ENCODE assay signal across 13 cellular contexts in genomic region chr6:31358302-31358701, GRCh38. TPM values are rescaled to one million over a fixed set of nuclear protein-coding genes. Genes with fewer than 3 reads are reported as not detected.
DNase-seq lines count a peak whose midpoint lies in the region; ATAC-seq and TF ChIP-seq lines count a peak whose summit lies in the region.
"Had no signal": no experiment of that assay in that cellular context is flagged by ENCODE, and none has a peak within 500 bp of the region (broad histone marks: within the 10 kb centered on the region; RNA-seq: fewer than 3 reads in every experiment).

No MANE protein-coding gene starts in this region.

- H3K4me3 ChIP-seq in OCI-LY7 (ENCODE audit: low read depth, low read length, poor library complexity, severe bottlenecking), result peak overlapping the region; percentile 95
- peak overlapping the region; percentile 77 for H3K4me3 ChIP-seq in effector memory CD4-positive, alpha-beta T cell (ENCODE audit: insufficient read depth, low read depth, low read length, poor library complexity, severe bottlenecking)
- no peak overlapping the region for H3K4me3 ChIP-seq in osteoblast (ENCODE audit: insufficient read depth, low read length)

- peaks cover 16% of the 10 kb centered on the region for H3K27me3 Mint-ChIP-seq in activated CD8-positive, alpha-beta memory T cell treated with anti-CD3 and anti-CD28 coated beads, Interleukin-2, amount 10 ng/mL, durations not matched to agents 7 days and 5 days
- no peaks in the 10 kb centered on the region for H3K27me3 Mint-ChIP-seq in stimulated activated naive B cell treated with anti-CD40 and anti-IgM and Interleukin-4, amounts not matched to agents 10 μg/mL and 1 μg/mL and 100 μg/mL, for 72 hours

- peak overlapping the region; percentile 68; the same call in 1 of the 2 replicates for H2AFZ ChIP-seq in OCI-LY7 (ENCODE audit: low read length)
- H2AFZ ChIP-seq in osteoblast (ENCODE audit: low read length), result no peak overlapping the region

- H3K36me3 Mint-ChIP-seq in activated CD8-positive, alpha-beta memory T cell treated with anti-CD3 and anti-CD28 coated beads, Interleukin-2, amount 10 ng/mL, durations not matched to agents 7 days and 5 days, result peaks cover 52% of the 10 kb centered on the region
- peaks cover 38 to 48% of the 10 kb centered on the region in 2 donors for H3K36me3 Mint-ChIP-seq in stimulated activated naive B cell treated with anti-CD40 and anti-IgM and Interleukin-4, amounts not matched to agents 10 μg/mL and 1 μg/mL and 100 μg/mL, for 72 hours

- H3K27me3 ChIP-seq in effector memory CD4-positive, alpha-beta T cell (replicated peaks; ENCODE audit: control insufficient read depth, insufficient read depth, low read length, poor library complexity, severe bottlenecking), result no peaks in the 10 kb centered on the region
- H3K27me3 ChIP-seq in osteoblast (ENCODE audit: insufficient read depth, low read length), result peaks cover 43% of the 10 kb centered on the region
- H3K27me3 ChIP-seq: ovary had no signal

- no peak for TF ChIP-seq CTCF in OCI-LY7 (conservative IDR thresholded peaks at IDR 0.05; ENCODE audit: low read length)
- no peak for TF ChIP-seq CTCF in osteoblast (IDR thresholded peaks at IDR 0.05; ENCODE audit: extremely low read depth, low read depth, low read length)

- peak; percentile 7 for ATAC-seq in activated CD8-positive, alpha-beta memory T cell treated with anti-CD3 and anti-CD28 coated beads, Interleukin-2, amount 10 ng/mL, durations not matched to agents 7 days and 5 days
- peak in 1 of 2 donors; percentile 31 for ATAC-seq in stimulated activated naive B cell treated with anti-CD40 and anti-IgM and Interleukin-4, amounts not matched to agents 10 μg/mL and 1 μg/mL and 100 μg/mL, for 72 hours (replicated peaks)

- H3K79me2 ChIP-seq in OCI-LY7 (ENCODE audit: insufficient read depth, low read depth, low read length), result peaks cover 17% of the 10 kb centered on the region
- H3K79me2 ChIP-seq in osteoblast (ENCODE audit: insufficient read depth, low read length), result peaks cover 16% of the 10 kb centered on the region

- H3K27ac Mint-ChIP-seq in activated CD8-positive, alpha-beta memory T cell treated with anti-CD3 and anti-CD28 coated beads, Interleukin-2, amount 10 ng/mL, durations not matched to agents 7 days and 5 days, result peak overlapping the region; percentile 100
- H3K27ac Mint-ChIP-seq in stimulated activated naive B cell treated with anti-CD40 and anti-IgM and Interleukin-4, amounts not matched to agents 10 μg/mL and 1 μg/mL and 100 μg/mL, for 72 hours, result peak overlapping the region; percentile 100

- H3K9me3 Mint-ChIP-seq in activated CD8-positive, alpha-beta memory T cell treated with anti-CD3 and anti-CD28 coated beads, Interleukin-2, amount 10 ng/mL, durations not matched to agents 7 days and 5 days (ENCODE audit: low read depth), result peaks cover 2% of the 10 kb centered on the region
- H3K9me3 Mint-ChIP-seq in stimulated activated naive B cell treated with anti-CD40 and anti-IgM and Interleukin-4, amounts not matched to agents 10 μg/mL and 1 μg/mL and 100 μg/mL, for 72 hours, result peaks cover 3 to 4% of the 10 kb centered on the region in 2 donors

- H3K4me1 ChIP-seq in OCI-LY7 (ENCODE audit: insufficient read depth, low read length, poor library complexity, severe bottlenecking) (peaks cover 44% of the 10 kb centered on the region), osteoblast (ENCODE audit: insufficient read depth, low read length) (peaks cover 8% of the 10 kb centered on the region)
- H3K4me1 ChIP-seq in effector memory CD4-positive, alpha-beta T cell (ENCODE audit: control insufficient read depth, insufficient read depth, low read length, poor library complexity, severe bottlenecking), result peaks cover 22% of the 10 kb centered on the region

- POLR2A ChIA-PET in OCI-LY7 (lab: Charles Lee), result no interaction called here

- H3K36me3 ChIP-seq in OCI-LY7 (ENCODE audit: insufficient read depth, low read length) (peaks cover 31% of the 10 kb centered on the region), osteoblast (ENCODE audit: insufficient read depth, low read length) (peaks cover 21% of the 10 kb centered on the region)
- peaks cover 29% of the 10 kb centered on the region for H3K36me3 ChIP-seq in effector memory CD4-positive, alpha-beta T cell (ENCODE audit: control insufficient read depth, insufficient read depth, low read length)
- H3K36me3 ChIP-seq: ovary had no signal

- H3K27ac ChIP-seq in OCI-LY7 (ENCODE audit: low read depth, low read length, poor library complexity, severe bottlenecking) (no peak overlapping the region), osteoblast (ENCODE audit: low read depth, low read length) (no peak overlapping the region)
- H3K27ac ChIP-seq in effector memory CD4-positive, alpha-beta T cell (ENCODE audit: insufficient read depth, low read length, poor library complexity, severe bottlenecking), result peak overlapping the region; percentile 100

- peaks cover 48% of the 10 kb centered on the region for H3K4me1 Mint-ChIP-seq in activated CD8-positive, alpha-beta memory T cell treated with anti-CD3 and anti-CD28 coated beads, Interleukin-2, amount 10 ng/mL, durations not matched to agents 7 days and 5 days
- H3K4me1 Mint-ChIP-seq in stimulated activated naive B cell treated with anti-CD40 and anti-IgM and Interleukin-4, amounts not matched to agents 10 μg/mL and 1 μg/mL and 100 μg/mL, for 72 hours, result peaks cover 31 to 58% of the 10 kb centered on the region in 2 donors

- no peaks in the 10 kb centered on the region for H3K9me2 ChIP-seq in OCI-LY7 (ENCODE audit: insufficient read depth, low read length)

- no peaks in the 10 kb centered on the region; the same call in 1 of the 2 replicates for H4K20me1 ChIP-seq in OCI-LY7 (ENCODE audit: insufficient read depth, low read length)
- peaks cover 15% of the 10 kb centered on the region for H4K20me1 ChIP-seq in osteoblast (ENCODE audit: insufficient read depth, low read length)

- CTCF ChIA-PET in activated CD8-positive, alpha-beta memory T cell treated with anti-CD3 and anti-CD28 coated beads, Interleukin-2, amount 10 ng/mL, durations not matched to agents 7 days and 5 days (lab: Charles Lee), result interaction anchor here (1.1 kb wide), 1 partner anchor 9 kb away, joined by 3 read pairs; no protein-coding TSS in a partner anchor
- CTCF ChIA-PET in OCI-LY7 (lab: Charles Lee; ENCODE audit: unreplicated experiment), result no interaction called here

- no TSS peak for BruUV-seq in OCI-LY7 (replicated peaks; lab: Mats Ljungman, UMichigan)

- intact Hi-C loops in OCI-LY7 (cut with micrococcal nuclease; ENCODE audit: unreplicated experiment), result no loop called here

- H3K9me3 ChIP-seq in OCI-LY7 (ENCODE audit: low read length), result no peaks in the 10 kb centered on the region
- H3K9me3 ChIP-seq in effector memory CD4-positive, alpha-beta T cell (ENCODE audit: control insufficient read depth, low read length), result no peaks in the 10 kb centered on the region
- H3K9me3 ChIP-seq in osteoblast (ENCODE audit: low read depth, low read length), result no peaks in the 10 kb centered on the region
- H3K9me3 ChIP-seq: ovary, transverse colon had no signal

- H3K4me2 ChIP-seq in OCI-LY7 (ENCODE audit: low read length) (peak overlapping the region; percentile 78), osteoblast (ENCODE audit: insufficient read depth, low read length) (no peak overlapping the region)

- H3K4me3 Mint-ChIP-seq in activated CD8-positive, alpha-beta memory T cell treated with anti-CD3 and anti-CD28 coated beads, Interleukin-2, amount 10 ng/mL, durations not matched to agents 7 days and 5 days, result peak overlapping the region; percentile 99
- H3K4me3 Mint-ChIP-seq in stimulated activated naive B cell treated with anti-CD40 and anti-IgM and Interleukin-4, amounts not matched to agents 10 μg/mL and 1 μg/mL and 100 μg/mL, for 72 hours, result peak overlapping the region; percentile 87 to 97

- DNase-seq in activated CD8-positive, alpha-beta memory T cell treated with anti-CD3 and anti-CD28 coated beads, Interleukin-2, amount 10 ng/mL, durations not matched to agents 7 days and 5 days, result no peak
- DNase-seq in activated CD8-positive, alpha-beta memory T cell treated with anti-CD3 and anti-CD28 coated beads for 24 hours, result no peak
- DNase-seq in OCI-LY7 (ENCODE audit: low spot score), result no peak
- no peak for DNase-seq in effector memory CD4-positive, alpha-beta T cell
- no peak for DNase-seq in stimulated activated naive B cell treated with anti-CD40 and anti-IgM and Interleukin-4, amounts not matched to agents 10 μg/mL and 1 μg/mL and 100 μg/mL, for 72 hours
- DNase-seq in COLO668 (lab: John Stamatoyannopoulos, UW; ENCODE audit: unreplicated experiment), result no peak
- DNase-seq in NCI-H1694 treated with DMSO at 0.1 percent for 48 hours (lab: John Stamatoyannopoulos, UW), result no peak
- DNase-seq in osteoblast (ENCODE audit: insufficient read length, low spot score, missing footprints), result no peak
- DNase-seq: DMS 273 treated with DMSO at 0.1 percent for 48 hours, NCI-H146, NCI-H524, ovary, transverse colon had no signal

RNA-seq across cellular contexts. Expression of gene HLA-B, which starts 1.3 kb away (rescaled TPM):
- 1,000 to 10,000 TPM; 4,786 to 5,045 TPM for total RNA-seq in activated CD8-positive, alpha-beta memory T cell treated with anti-CD3 and anti-CD28 coated beads, Interleukin-2, amount 10 ng/mL, durations not matched to agents 7 days and 5 days
- total RNA-seq in OCI-LY7 (2014; rRNA removed; shearing (Covaris generic)), result 223 and 258 TPM in 2 replicates
- total RNA-seq in OCI-LY7 (2022) (238 and 309 TPM in 2 replicates), osteoblast (455 and 510 TPM in 2 replicates)

RNA-seq across cellular contexts. Expression of gene MICA, which starts 45.1 kb away (rescaled TPM):
- total RNA-seq in activated CD8-positive, alpha-beta memory T cell treated with anti-CD3 and anti-CD28 coated beads, Interleukin-2, amount 10 ng/mL, durations not matched to agents 7 days and 5 days, result 10 to 100 TPM; 15.6 to 24.7 TPM
- 11.9 and 15.3 TPM in 2 replicates for total RNA-seq in OCI-LY7 (2014; rRNA removed; shearing (Covaris generic))
- total RNA-seq in OCI-LY7 (2022), result 8.3 and 9.9 TPM in 2 replicates
- 31.1 and 40.1 TPM in 2 replicates for total RNA-seq in osteoblast
